ENCODE assay signal across 8 cellular contexts in genomic region chr19:18558202-18558555, GRCh38. TPM values are rescaled to one million over a fixed set of nuclear protein-coding genes. Genes with fewer than 3 reads are reported as not detected.
A peak's percentile ranks its signal among the peaks of the same experiment; 100 is the strongest.
DNase-seq lines count a peak whose midpoint lies in the region; ATAC-seq, FAIRE-seq and TF ChIP-seq lines count a peak whose summit lies in the region.

No MANE protein-coding gene starts in this region.

- H3K27ac ChIP-seq in SJCRH30 (no peak overlapping the region), esophagus muscularis mucosa (replicated peaks in 1 of 4) (peak overlapping the region; percentile 94 to 99 (median 98)), prostate gland (peak overlapping the region; percentile 87)

- intact Hi-C loops in esophagus muscularis mucosa (cut with DNase I): loop anchor here (5.0 kb wide), 1 partner anchor 36 kb away; the partner anchor contains the start of gene ELL
- intact Hi-C loops in prostate gland (cut with DNase I): loop anchor here (5.0 kb wide), 1 partner anchor 36 kb away; the partner anchor contains the start of gene ELL

- WGBS in esophagus muscularis mucosa: 1% methylated on average over 7 of the region's 11 CpGs
- WGBS in prostate gland: 4% methylated on average over 11 of the region's 11 CpGs

- TF ChIP-seq CTCF in esophagus muscularis mucosa (IDR thresholded peaks at IDR 0.05) (no peak), prostate gland (IDR thresholded peaks at IDR 0.05) (no peak)

- TF ChIP-seq POLR2A in GM12892 (IDR thresholded peaks at IDR 0.05; ENCODE audit: low read depth, low read length) (no peak), esophagus muscularis mucosa (IDR thresholded peaks at IDR 0.05; ENCODE audit: low read depth) (no peak), prostate gland (IDR thresholded peaks at IDR 0.05) (no peak)

- peak; percentile 24 for FAIRE-seq in GM12892 (lab: Jason Lieb, UNC)

- ATAC-seq in GM21529 (IDR thresholded peaks at IDR 0.05; ENCODE audit: unreplicated experiment) (no peak), HG02973 (IDR thresholded peaks at IDR 0.05; ENCODE audit: unreplicated experiment) (no peak)

- H3K36me3 ChIP-seq in SJCRH30: no peaks in the 10 kb centered on the region; the same call in 1 of the 2 replicates
- H3K36me3 ChIP-seq in esophagus muscularis mucosa: peaks cover 7 to 23% (median 16%) of the 10 kb centered on the region in 4 donors
- H3K36me3 ChIP-seq in prostate gland: no peaks in the 10 kb centered on the region

- 0 out of 2 replicates have a peak, but pooled peaks cover 4% of the 10 kb centered on the region for H3K4me1 ChIP-seq in SJCRH30
- H3K4me1 ChIP-seq in esophagus muscularis mucosa: peaks cover 8 to 43% (median 27%) of the 10 kb centered on the region in 4 donors
- peaks cover 7% of the 10 kb centered on the region for H3K4me1 ChIP-seq in prostate gland (replicated peaks)

- peaks cover 13% of the 10 kb centered on the region; the same call in 1 of the 2 replicates for H3K27me3 ChIP-seq in SJCRH30
- H3K27me3 ChIP-seq in esophagus muscularis mucosa: no peaks in the 10 kb centered on the region
- no peaks in the 10 kb centered on the region for H3K27me3 ChIP-seq in prostate gland (replicated peaks; ENCODE audit: insufficient read depth)

- no peak for TF ChIP-seq EP300 in esophagus muscularis mucosa (IDR thresholded peaks at IDR 0.05)

- H3K9me3 ChIP-seq in SJCRH30 (replicated peaks) (no peaks in the 10 kb centered on the region), esophagus muscularis mucosa (no peaks in the 10 kb centered on the region), prostate gland (no peaks in the 10 kb centered on the region)

- H3K4me3 ChIP-seq in SJCRH30 (peak overlapping the region; percentile 65), esophagus muscularis mucosa (peak overlapping the region; percentile 77 to 95 (median 92)), prostate gland (peak overlapping the region; percentile 59 to 87)

- DNase-seq in GM12892 (ENCODE audit: insufficient read length) (no peak), SJCRH30 (no peak), esophagus muscularis mucosa (ENCODE audit: extremely low spot score) (no peak), prostate gland (ENCODE audit: low spot score) (no peak), NCI-H1436 (lab: John Stamatoyannopoulos, UW) (no peak), SKM-1 (lab: John Stamatoyannopoulos, UW; ENCODE audit: unreplicated experiment) (no peak)

RNA-seq across cellular contexts. Expression of gene KXD1, which starts 0.5 kb away (rescaled TPM):
- polyA plus RNA-seq in GM12892 (2012; ENCODE audit: missing spikeins): 98.8 TPM
- total RNA-seq in SJCRH30 (2014; rRNA removed; shearing (Covaris generic)): 71.0 and 75.8 TPM in 2 replicates
- total RNA-seq in esophagus muscularis mucosa (100 to 1,000 TPM; 129 to 155 (median 149) TPM), prostate gland (100 to 1,000 TPM; 115 to 130 TPM)

RNA-seq across cellular contexts. Expression of gene UBA52, which starts 13.5 kb away (rescaled TPM):
- polyA plus RNA-seq in GM12892 (2012; ENCODE audit: missing spikeins): 2,400 TPM
- total RNA-seq in SJCRH30 (2014; rRNA removed; shearing (Covaris generic)): 1,236 and 1,352 TPM in 2 replicates
- total RNA-seq in esophagus muscularis mucosa (100 to 1,000 TPM; 560 to 800 (median 665) TPM), prostate gland (100 to 1,000 TPM; 646 to 738 TPM)

RNA-seq across cellular contexts. Expression of gene FKBP8, which starts 14.8 kb away (rescaled TPM):
- 80.5 TPM for polyA plus RNA-seq in GM12892 (2012; ENCODE audit: missing spikeins)
- total RNA-seq in SJCRH30 (2014; rRNA removed; shearing (Covaris generic)): 86.8 and 88.3 TPM in 2 replicates
- total RNA-seq in esophagus muscularis mucosa (100 to 1,000 TPM; 420 to 568 (median 430) TPM), prostate gland (100 to 1,000 TPM; 326 to 536 TPM)

RNA-seq across cellular contexts. Expression of gene REX1BD, which starts 30.4 kb away (rescaled TPM):
- polyA plus RNA-seq in GM12892 (2012; ENCODE audit: missing spikeins): 8.4 TPM
- 24.8 TPM in 2 replicates for total RNA-seq in SJCRH30 (2014; rRNA removed; shearing (Covaris generic))
- total RNA-seq in esophagus muscularis mucosa (10 to 100 TPM; 56.1 to 77.7 (median 67.0) TPM), prostate gland (100 to 1,000 TPM in 1 of 2 donors, 10 to 100 TPM in 1; 98.9 to 149 TPM)

RNA-seq across cellular contexts. Expression of gene ELL, which starts 36.3 kb away (rescaled TPM):
- polyA plus RNA-seq in GM12892 (2012; ENCODE audit: missing spikeins): 5.1 TPM
- 9.1 and 10.1 TPM in 2 replicates for total RNA-seq in SJCRH30 (2014; rRNA removed; shearing (Covaris generic))
- total RNA-seq in esophagus muscularis mucosa: 10 to 100 TPM in 3 of 4 donors, 1 to 10 TPM in 1; 9.1 to 35.1 (median 20.1) TPM
- 10 to 100 TPM; 10.7 to 44.4 TPM for total RNA-seq in prostate gland
